Comparison of ENCODE assay signal across 35 cellular contexts in the genomic region with DNA sequence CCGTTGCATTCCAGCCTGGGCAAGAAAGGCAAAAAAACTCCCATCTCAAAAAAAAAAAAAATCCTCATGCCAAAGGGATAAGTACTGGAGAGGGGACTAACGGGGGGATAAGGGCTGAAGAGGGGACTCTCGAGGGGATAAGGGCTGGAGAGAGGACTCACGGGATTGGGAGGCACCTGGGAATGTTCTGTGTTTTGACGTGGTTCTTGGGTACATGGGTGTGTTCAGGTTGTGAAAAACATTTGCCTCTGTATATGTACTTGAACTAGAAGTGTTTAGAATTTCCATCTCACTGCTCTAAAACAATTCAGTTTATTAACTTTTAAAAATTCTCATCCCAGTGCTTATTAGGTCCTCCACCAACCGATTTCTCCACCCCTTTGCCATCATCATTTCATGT. TPM values are rescaled to one million over a fixed set of nuclear protein-coding genes. Genes with fewer than 3 reads are reported as not detected.
"Had no signal": no experiment of that assay in that cellular context is flagged by ENCODE, and none has a peak within 500 bp of the region (broad histone marks: within the 10 kb centered on the region; RNA-seq: fewer than 3 reads in every experiment).

No MANE protein-coding gene starts in this region.

- H3K4me1 ChIP-seq: adrenal gland, body of pancreas, esophagus squamous epithelium, gastroesophageal sphincter had no signal

- H3K36me3 ChIP-seq: adrenal gland, esophagus squamous epithelium, gastroesophageal sphincter had no signal

- H3K27ac ChIP-seq: adrenal gland, body of pancreas, epithelial cell of prostate, esophagus squamous epithelium, gastroesophageal sphincter had no signal

- DNase-seq: activated CD4-positive, alpha-beta memory T cell treated with anti-CD3 and anti-CD28 coated beads for 36 hours; activated CD4-positive, alpha-beta T cell treated with anti-CD3 and anti-CD28 coated beads for 36 hours; activated CD4-positive, alpha-beta T cell treated with anti-CD3 and anti-CD28 coated beads, Interleukin-2, amount 10 ng/mL, durations not matched to agents 24 days and 14 days; activated CD4-positive, CD25-positive, alpha-beta regulatory T cell; activated CD4-positive, CD25-positive, alpha-beta regulatory T cell treated with anti-CD3 and anti-CD28 coated beads, Interleukin-2, amount 50 U/mL, for 72 hours; activated CD8-positive, alpha-beta memory T cell treated with anti-CD3 and anti-CD28 coated beads, Interleukin-2, amount 10 ng/mL, durations not matched to agents 7 days and 5 days; activated CD8-positive, alpha-beta memory T cell treated with anti-CD3 and anti-CD28 coated beads, Interleukin-2, amount 50 U/mL, for 4 hours; activated CD8-positive, alpha-beta T cell treated with anti-CD3 and anti-CD28 coated beads, Interleukin-2, amount 10 ng/mL, durations not matched to agents 7 days and 5 days; activated effector memory CD4-positive, alpha-beta T cell treated with anti-CD3 and anti-CD28 coated beads, Interleukin-2, amount 50 U/mL, for 16 hours; activated naive CD4-positive, alpha-beta T cell treated with anti-CD3 and anti-CD28 coated beads for 36 hours; activated naive CD8-positive, alpha-beta T cell treated with anti-CD3 and anti-CD28 coated beads for 36 hours; activated naive CD8-positive, alpha-beta T cell treated with anti-CD3 and anti-CD28 coated beads, Interleukin-2, amount 50 U/mL, for 24 hours; activated T-cell treated with anti-CD3 and anti-CD28 coated beads, Interleukin-2, amount 50 U/mL, for 1 hour; activated T-cell treated with anti-CD3 and anti-CD28 coated beads, Interleukin-2, amount 50 U/mL, for 48 hours; adrenal gland; amygdala; aorta; body of pancreas; caudate nucleus; cortex of kidney; dermis blood vessel endothelial cell; effector CD8-positive, alpha-beta T cell; esophagus squamous epithelium; T-helper 2 cell had no signal

- H3K27me3 ChIP-seq: adrenal gland, body of pancreas had no signal

- ATAC-seq: activated CD4-positive, alpha-beta T cell treated with anti-CD3 and anti-CD28 coated beads for 36 hours; activated CD8-positive, alpha-beta memory T cell treated with anti-CD3 and anti-CD28 coated beads, Interleukin-2, amount 10 ng/mL, durations not matched to agents 7 days and 5 days; activated CD8-positive, alpha-beta T cell treated with anti-CD3 and anti-CD28 coated beads, Interleukin-2, amount 10 ng/mL, durations not matched to agents 7 days and 5 days; activated naive CD8-positive, alpha-beta T cell treated with anti-CD3 and anti-CD28 coated beads, Interleukin-2, amount 50 U/mL, for 24 hours; body of pancreas; gastroesophageal sphincter had no signal

- H3K9me3 ChIP-seq: adrenal gland, body of pancreas, esophagus squamous epithelium, gastroesophageal sphincter had no signal

- H3K4me3 ChIP-seq: adrenal gland, body of pancreas, esophagus squamous epithelium, gastroesophageal sphincter had no signal

RNA-seq across cellular contexts. Expression of gene FKBP6, which starts 4.5 kb away (rescaled TPM):
- total RNA-seq: activated CD4-positive, alpha-beta memory T cell treated with anti-CD3 and anti-CD28 coated beads for 36 hours; activated CD4-positive, alpha-beta T cell treated with anti-CD3 and anti-CD28 coated beads for 36 hours; activated CD4-positive, alpha-beta T cell treated with anti-CD3 and anti-CD28 coated beads, Interleukin-2, amount 10 ng/mL, durations not matched to agents 24 days and 14 days; activated CD8-positive, alpha-beta memory T cell treated with anti-CD3 and anti-CD28 coated beads for 36 hours; activated CD8-positive, alpha-beta memory T cell treated with anti-CD3 and anti-CD28 coated beads, Interleukin-2, amount 10 ng/mL, durations not matched to agents 7 days and 5 days; activated CD8-positive, alpha-beta T cell treated with anti-CD3 and anti-CD28 coated beads, Interleukin-2, amount 10 ng/mL, durations not matched to agents 7 days and 5 days; activated naive CD4-positive, alpha-beta T cell treated with anti-CD3 and anti-CD28 coated beads for 36 hours; activated naive CD8-positive, alpha-beta T cell treated with anti-CD3 and anti-CD28 coated beads for 36 hours; activated T-helper 1 cell treated with anti-CD3 and anti-CD28 coated beads, Interleukin-12 subunit alpha, Interleukin-12 subunit beta, Interleukin-2, Interleukin-4 antibody, amounts not matched to agents 30 ng/mL and 10 ng/mL and 1 ng/mL, durations not matched to agents 14 hours and 24 hours and 36 hours; activated T-helper 2 cell treated with anti-CD3 and anti-CD28 coated beads, Interferon-gamma antibody, Interleukin-2, Interleukin-4, amounts not matched to agents 10 μg/mL and 5 μg/mL and 100 μg/mL, durations not matched to agents 14 hours and 24 hours and 36 hours; aorta; body of pancreas; chondrocyte; dermis blood vessel endothelial cell; endothelial cell of umbilical vein; esophagus squamous epithelium; fibroblast of lung; fibroblast of villous mesenchyme; gastroesophageal sphincter; glomerular endothelial cell; T-helper 1 cell treated with Interleukin-12 subunit alpha and Interleukin-12 subunit beta and Interleukin-4 antibody, amounts not matched to agents 30 ng/mL and 1 ng/mL, for 36 hours had no signal

RNA-seq across cellular contexts. Expression of gene TRIM50, which starts 4.6 kb away (rescaled TPM):
- total RNA-seq: activated CD4-positive, alpha-beta memory T cell treated with anti-CD3 and anti-CD28 coated beads for 36 hours; activated CD4-positive, alpha-beta T cell treated with anti-CD3 and anti-CD28 coated beads for 36 hours; activated CD4-positive, alpha-beta T cell treated with anti-CD3 and anti-CD28 coated beads, Interleukin-2, amount 10 ng/mL, durations not matched to agents 24 days and 14 days; activated CD8-positive, alpha-beta memory T cell treated with anti-CD3 and anti-CD28 coated beads for 36 hours; activated CD8-positive, alpha-beta memory T cell treated with anti-CD3 and anti-CD28 coated beads, Interleukin-2, amount 10 ng/mL, durations not matched to agents 7 days and 5 days; activated CD8-positive, alpha-beta T cell treated with anti-CD3 and anti-CD28 coated beads, Interleukin-2, amount 10 ng/mL, durations not matched to agents 7 days and 5 days; activated naive CD4-positive, alpha-beta T cell treated with anti-CD3 and anti-CD28 coated beads for 36 hours; activated naive CD8-positive, alpha-beta T cell treated with anti-CD3 and anti-CD28 coated beads for 36 hours; activated T-helper 1 cell treated with anti-CD3 and anti-CD28 coated beads, Interleukin-12 subunit alpha, Interleukin-12 subunit beta, Interleukin-2, Interleukin-4 antibody, amounts not matched to agents 30 ng/mL and 10 ng/mL and 1 ng/mL, durations not matched to agents 14 hours and 24 hours and 36 hours; activated T-helper 2 cell treated with anti-CD3 and anti-CD28 coated beads, Interferon-gamma antibody, Interleukin-2, Interleukin-4, amounts not matched to agents 10 μg/mL and 5 μg/mL and 100 μg/mL, durations not matched to agents 14 hours and 24 hours and 36 hours; chondrocyte; endothelial cell of umbilical vein; fibroblast of lung; fibroblast of villous mesenchyme; glomerular endothelial cell; T-helper 1 cell treated with Interleukin-12 subunit alpha and Interleukin-12 subunit beta and Interleukin-4 antibody, amounts not matched to agents 30 ng/mL and 1 ng/mL, for 36 hours had no signal
